In the genomic region with DNA sequence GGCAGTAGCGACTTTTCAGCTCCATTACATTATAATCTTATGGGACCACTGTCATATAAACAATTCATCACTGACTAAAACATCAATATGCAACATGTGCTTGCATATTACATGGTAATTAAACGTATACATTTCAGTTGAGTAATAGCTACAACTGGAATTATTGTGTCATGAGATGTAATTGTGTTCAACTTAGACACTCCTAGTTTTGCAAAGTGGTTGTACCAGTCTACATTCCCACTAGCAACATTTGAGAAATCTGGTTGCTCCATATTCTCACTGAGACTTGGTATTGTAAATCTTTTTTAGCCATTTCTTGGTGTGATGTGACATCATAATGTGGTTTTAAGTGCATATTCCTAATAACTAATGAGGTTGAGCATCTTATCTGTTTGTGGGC, we compare ENCODE assay signal across 8 cellular contexts.
"Had no signal": no experiment of that assay in that cellular context is flagged by ENCODE, and none has a peak within 500 bp of the region (broad histone marks: within the 10 kb centered on the region; RNA-seq: fewer than 3 reads in every experiment).

No MANE protein-coding gene starts in this region.

- FAIRE-seq: G401.6, GM12878, GM12891, GM12892, GM18507, GM19239 had no signal

- DNase-seq: GDM1, GF-D8 had no signal

- H3K4me3 ChIP-seq: GM12878 had no signal

- ATAC-seq: GM12878 had no signal
